Comparison of ENCODE assay signal across 9 cellular contexts in genomic region chr3:11236588-11237461, GRCh38. TPM values are rescaled to one million over a fixed set of nuclear protein-coding genes. Genes with fewer than 3 reads are reported as not detected.
DNase-seq lines count a peak whose midpoint lies in the region; ATAC-seq lines count a peak whose summit lies in the region.
"Had no signal": no experiment of that assay in that cellular context is flagged by ENCODE, and none has a peak within 500 bp of the region (broad histone marks: within the 10 kb centered on the region; RNA-seq: fewer than 3 reads in every experiment).

No MANE protein-coding gene starts in this region.

- H3K9me3 ChIP-seq in MG63: peaks cover 3% of the 10 kb centered on the region; the same call in 1 of the 2 replicates

- H3K27ac Mint-ChIP-seq in T-helper 2 cell treated with Interferon-gamma antibody and Interleukin-4, amounts not matched to agents 5 μg/mL and 100 μg/mL, for 36 hours: no peak overlapping the region

- ATAC-seq in GM21529 (IDR thresholded peaks at IDR 0.05; ENCODE audit: unreplicated experiment): no peak

- no peaks in the 10 kb centered on the region for H3K27me3 ChIP-seq in MG63
- H3K27me3 ChIP-seq: BLaER1 had no signal

- peak; percentile 10 for DNase-seq in DMS79 treated with DMSO at 0.1 percent for 48 hours (lab: John Stamatoyannopoulos, UW)
- no peak for DNase-seq in DMS79 (lab: John Stamatoyannopoulos, UW)
- DNase-seq in MG63: peak; percentile 19
- DNase-seq in T-helper 2 cell treated with Interferon-gamma antibody and Interleukin-4, amounts not matched to agents 5 μg/mL and 100 μg/mL, for 36 hours (ENCODE audit: low spot score): peak; percentile 51
- DNase-seq in astrocyte of the hippocampus (ENCODE audit: low read depth, low spot score): peak; percentile 61
- DNase-seq in inferior parietal cortex (ENCODE audit: extremely low spot score): peak; percentile 32
- peak; percentile 83 to 89 for DNase-seq in stimulated activated CD4-positive, alpha-beta T cell treated with anti-CD3 and anti-CD28 coated beads, Interleukin-2, amount 100 ng/mL, for 48 hours

- H3K4me1 Mint-ChIP-seq in T-helper 2 cell treated with Interferon-gamma antibody and Interleukin-4, amounts not matched to agents 5 μg/mL and 100 μg/mL, for 36 hours (ENCODE audit: low read depth): peaks cover 20% of the 10 kb centered on the region

- peaks cover 5% of the 10 kb centered on the region for H3K36me3 Mint-ChIP-seq in T-helper 2 cell treated with Interferon-gamma antibody and Interleukin-4, amounts not matched to agents 5 μg/mL and 100 μg/mL, for 36 hours (ENCODE audit: low read depth)

- H3K4me3 ChIP-seq in MG63: no peak overlapping the region
- H3K4me3 ChIP-seq: BLaER1 had no signal

- H3K36me3 ChIP-seq in MG63: no peaks in the 10 kb centered on the region; the same call in 1 of the 2 replicates
- H3K36me3 ChIP-seq: BLaER1 had no signal

- no peak overlapping the region for H3K4me3 Mint-ChIP-seq in T-helper 2 cell treated with Interferon-gamma antibody and Interleukin-4, amounts not matched to agents 5 μg/mL and 100 μg/mL, for 36 hours

- peaks cover 25% of the 10 kb centered on the region for H3K9me3 Mint-ChIP-seq in T-helper 2 cell treated with Interferon-gamma antibody and Interleukin-4, amounts not matched to agents 5 μg/mL and 100 μg/mL, for 36 hours

- peaks cover 22% of the 10 kb centered on the region for H3K27me3 Mint-ChIP-seq in T-helper 2 cell treated with Interferon-gamma antibody and Interleukin-4, amounts not matched to agents 5 μg/mL and 100 μg/mL, for 36 hours (ENCODE audit: low read depth)

RNA-seq across cellular contexts. Expression of gene ATG7, which starts 35.4 kb away (rescaled TPM):
- total RNA-seq in MG63 (2014; rRNA removed; shearing (Covaris generic); ENCODE audit: low replicate concordance): 34.5 and 54.7 TPM in 2 replicates
